Comparison of ENCODE assay signal across 27 cellular contexts in genomic region chr9:137145731-137146526, GRCh38. TPM values are rescaled to one million over a fixed set of nuclear protein-coding genes. Genes with fewer than 3 reads are reported as not detected.
"Had no signal": no experiment of that assay in that cellular context is flagged by ENCODE, and none has a peak within 500 bp of the region (broad histone marks: within the 10 kb centered on the region; RNA-seq: fewer than 3 reads in every experiment).

No MANE protein-coding gene starts in this region.

- H3K9me3 Mint-ChIP-seq: activated CD4-positive, alpha-beta T cell treated with anti-CD3 and anti-CD28 coated beads, Interleukin-2, amount 10 ng/mL, durations not matched to agents 7 days and 5 days; activated naive CD4-positive, alpha-beta T cell treated with anti-CD3 and anti-CD28 coated beads for 36 hours; activated T-cell treated with anti-CD3 and anti-CD28 coated beads, Interleukin-2, amount 50 U/mL, for 4 hours; endodermal cell; stimulated activated naive CD8-positive, alpha-beta T cell treated with anti-CD3 and anti-CD28 coated beads, Interleukin-15, Interleukin-2, amounts not matched to agents 100 ng/mL and 50 ng/mL, for 24 hours had no signal

- H3K9me3 ChIP-seq: colonic mucosa had no signal

- H3K27ac Mint-ChIP-seq: activated CD4-positive, alpha-beta T cell treated with anti-CD3 and anti-CD28 coated beads, Interleukin-2, amount 10 ng/mL, durations not matched to agents 7 days and 5 days; activated naive CD4-positive, alpha-beta T cell treated with anti-CD3 and anti-CD28 coated beads for 36 hours; endodermal cell; nephron progenitor cell; stimulated activated naive CD8-positive, alpha-beta T cell treated with anti-CD3 and anti-CD28 coated beads, Interleukin-15, Interleukin-2, amounts not matched to agents 100 ng/mL and 50 ng/mL, for 24 hours had no signal

- H3K4me1 Mint-ChIP-seq: endodermal cell, nephron progenitor cell had no signal

- DNase-seq: activated CD4-positive, alpha-beta T cell treated with anti-CD3 and anti-CD28 coated beads, Interleukin-2, amount 10 ng/mL, durations not matched to agents 7 days and 5 days; activated CD8-positive, alpha-beta memory T cell treated with anti-CD3 and anti-CD28 coated beads, Interleukin-2, amount 50 U/mL, for 4 hours; activated naive CD4-positive, alpha-beta T cell treated with anti-CD3 and anti-CD28 coated beads for 36 hours; activated T-cell treated with anti-CD3 and anti-CD28 coated beads, Interleukin-2, amount 50 U/mL, for 4 hours; brain microvascular endothelial cell; central memory CD4-positive, alpha-beta T cell; colonic mucosa; endodermal cell; foreskin fibroblast; hippocampal formation; islet precursor cell; mammary epithelial cell; nephron progenitor cell; occipital lobe; retina; stimulated activated CD4-positive, alpha-beta T cell treated with anti-CD3 and anti-CD28 coated beads, Interleukin-2, amount 100 ng/mL, for 24 hours; trophoblast cell had no signal

- H3K4me3 ChIP-seq: colonic mucosa had no signal

- H3K4me3 Mint-ChIP-seq: activated CD4-positive, alpha-beta T cell treated with anti-CD3 and anti-CD28 coated beads, Interleukin-2, amount 10 ng/mL, durations not matched to agents 7 days and 5 days; activated naive CD4-positive, alpha-beta T cell treated with anti-CD3 and anti-CD28 coated beads for 36 hours; activated T-cell treated with anti-CD3 and anti-CD28 coated beads, Interleukin-2, amount 50 U/mL, for 4 hours; endodermal cell; nephron progenitor cell; stimulated activated naive CD8-positive, alpha-beta T cell treated with anti-CD3 and anti-CD28 coated beads, Interleukin-15, Interleukin-2, amounts not matched to agents 100 ng/mL and 50 ng/mL, for 24 hours had no signal

- H3K27ac ChIP-seq: brain microvascular endothelial cell, colonic mucosa, epithelial cell of prostate had no signal

- H3K36me3 ChIP-seq: brain microvascular endothelial cell, colonic mucosa had no signal

- H3K4me1 ChIP-seq: colonic mucosa had no signal

- ATAC-seq: activated CD4-positive, CD25-positive, alpha-beta regulatory T cell treated with anti-CD3 and anti-CD28 coated beads, Interleukin-2, amount 50 U/mL, for 24 hours; activated T-cell treated with anti-CD3 and anti-CD28 coated beads, Interleukin-2, amount 50 U/mL, for 4 hours; left lobe of liver had no signal

RNA-seq across cellular contexts. Expression of gene GRIN1, which starts 7.0 kb away (rescaled TPM):
- total RNA-seq: aorta, glomerular endothelial cell, left lobe of liver, myocyte, posterior vena cava, skeletal muscle tissue had no signal
- polyA plus RNA-seq: aorta had no signal

RNA-seq across cellular contexts. Expression of gene LRRC26, which starts 23.9 kb away (rescaled TPM):
- total RNA-seq: activated CD4-positive, alpha-beta T cell treated with anti-CD3 and anti-CD28 coated beads, Interleukin-2, amount 10 ng/mL, durations not matched to agents 7 days and 5 days; activated naive CD4-positive, alpha-beta T cell treated with anti-CD3 and anti-CD28 coated beads for 36 hours; aorta; glomerular endothelial cell; left lobe of liver; myocyte; posterior vena cava; skeletal muscle tissue had no signal
- polyA plus RNA-seq: aorta, mammary epithelial cell had no signal

RNA-seq across cellular contexts. Expression of gene TMEM210, which starts 25.9 kb away (rescaled TPM):
- total RNA-seq: activated CD4-positive, alpha-beta T cell treated with anti-CD3 and anti-CD28 coated beads, Interleukin-2, amount 10 ng/mL, durations not matched to agents 7 days and 5 days; activated naive CD4-positive, alpha-beta T cell treated with anti-CD3 and anti-CD28 coated beads for 36 hours; activated T-cell treated with anti-CD3 and anti-CD28 coated beads, Interleukin-2, amount 50 U/mL, for 4 hours; aorta; glomerular endothelial cell; left lobe of liver; mammary epithelial cell; myocyte; occipital lobe; posterior vena cava; skeletal muscle tissue; temporal lobe had no signal
- polyA plus RNA-seq: aorta, mammary epithelial cell had no signal
